ENCODE assay signal across 3 cellular contexts in genomic region chr15:51095681-51096331, GRCh38.
TF ChIP-seq lines count a peak whose summit lies in the region.

No MANE protein-coding gene starts in this region.

TF ChIP-seq in SK-N-SH, 30 proteins besides CTCF, POLR2A, EP300 and RAD21:
- TF ChIP-seq SMC3 (IDR thresholded peaks at IDR 0.05; ENCODE audit: low read depth, low read length) (no peak), REST (IDR thresholded peaks at IDR 0.05; ENCODE audit: low read depth, low read length) (no peak), ELF1 (IDR thresholded peaks at IDR 0.05) (no peak), POLR2AphosphoS5 (IDR thresholded peaks at IDR 0.05; ENCODE audit: low read depth, low read length) (no peak), FOSL2 (IDR thresholded peaks at IDR 0.05; ENCODE audit: borderline replicate concordance, low read depth) (no peak)

TF ChIP-seq in SK-N-SH treated with all-trans-retinoic acid at 6 μM for 48 hours, 23 proteins besides CTCF, POLR2A, EP300 and RAD21:
- TF ChIP-seq GLIS3 (CRISPR knock-in tag; IDR thresholded peaks at IDR 0.05), result no peak
- no peak for TF ChIP-seq SNAI2 (CRISPR knock-in tag; IDR thresholded peaks at IDR 0.05)
- no peak for TF ChIP-seq ISL1 (CRISPR knock-in tag; IDR thresholded peaks at IDR 0.05)
- TF ChIP-seq POU6F1 (CRISPR knock-in tag; IDR thresholded peaks at IDR 0.05; ENCODE audit: borderline replicate concordance, low read depth), result no peak
- TF ChIP-seq ZC3H10 (CRISPR knock-in tag; IDR thresholded peaks at IDR 0.05), result no peak
- no peak for TF ChIP-seq ZNF565 (CRISPR knock-in tag; conservative IDR thresholded peaks at IDR 0.05; ENCODE audit: low read depth)
- no peak for TF ChIP-seq PPARA (CRISPR knock-in tag; IDR thresholded peaks at IDR 0.05; ENCODE audit: borderline replicate concordance)
- TF ChIP-seq BACH2 (CRISPR knock-in tag; IDR thresholded peaks at IDR 0.05; ENCODE audit: borderline replicate concordance), result no peak
- no peak for TF ChIP-seq CREB5 (CRISPR knock-in tag; IDR thresholded peaks at IDR 0.05; ENCODE audit: low read depth)
- no peak for TF ChIP-seq RARB (CRISPR knock-in tag; IDR thresholded peaks at IDR 0.05)
- TF ChIP-seq OSR1 (CRISPR knock-in tag; IDR thresholded peaks at IDR 0.05), result no peak
- no peak for TF ChIP-seq ZNF70 (CRISPR knock-in tag; IDR thresholded peaks at IDR 0.05)
- no peak for TF ChIP-seq ESRRG (CRISPR knock-in tag; IDR thresholded peaks at IDR 0.05)
- no peak for TF ChIP-seq TSHZ2 (CRISPR knock-in tag; IDR thresholded peaks at IDR 0.05)
- no peak for TF ChIP-seq TOX (CRISPR knock-in tag; IDR thresholded peaks at IDR 0.05; ENCODE audit: borderline replicate concordance)
- TF ChIP-seq TCF4 (CRISPR knock-in tag; IDR thresholded peaks at IDR 0.05; ENCODE audit: borderline replicate concordance), result no peak
- TF ChIP-seq ARNTL (CRISPR knock-in tag; IDR thresholded peaks at IDR 0.05; ENCODE audit: borderline replicate concordance, low read depth), result no peak

TF ChIP-seq in HEK293T, 16 proteins besides CTCF, POLR2A, EP300 and RAD21:
- TF ChIP-seq TARDBP (IDR thresholded peaks at IDR 0.05), result no peak
- TF ChIP-seq L3MBTL2 (conservative IDR thresholded peaks at IDR 0.05), result no peak
- no peak for TF ChIP-seq FOXK2 (IDR thresholded peaks at IDR 0.05)
- TF ChIP-seq FOXA1 (IDR thresholded peaks at IDR 0.05), result no peak
- TF ChIP-seq LEF1 (IDR thresholded peaks at IDR 0.05; ENCODE audit: borderline replicate concordance), result no peak
- TF ChIP-seq PKNOX1 (IDR thresholded peaks at IDR 0.05), result no peak
- TF ChIP-seq ZNF384 (IDR thresholded peaks at IDR 0.05), result no peak
- no peak for TF ChIP-seq ELF4 (IDR thresholded peaks at IDR 0.05)
- no peak for TF ChIP-seq NFRKB (IDR thresholded peaks at IDR 0.05)
- no peak for TF ChIP-seq CTBP1 (IDR thresholded peaks at IDR 0.05; ENCODE audit: borderline replicate concordance)
- TF ChIP-seq FOXM1 (IDR thresholded peaks at IDR 0.05; ENCODE audit: borderline replicate concordance), result no peak
- TF ChIP-seq SP1 (IDR thresholded peaks at IDR 0.05), result no peak
- TF ChIP-seq BHLHE40 (IDR thresholded peaks at IDR 0.05; ENCODE audit: borderline replicate concordance), result no peak
- no peak for TF ChIP-seq SUZ12 (IDR thresholded peaks at IDR 0.05)
- TF ChIP-seq ARNT (IDR thresholded peaks at IDR 0.05), result no peak
- no peak for TF ChIP-seq HDGF (IDR thresholded peaks at IDR 0.05; ENCODE audit: borderline replicate concordance)
TF ChIP-seq in HEK293T: peak in this region for 0.
